9 cellular contexts compared by ENCODE assay signal in genomic region chr17:49496866-49497146, GRCh38. TPM values are rescaled to one million over a fixed set of nuclear protein-coding genes. Genes with fewer than 3 reads are reported as not detected.
DNase-seq lines count a peak whose midpoint lies in the region; ATAC-seq and TF ChIP-seq lines count a peak whose summit lies in the region.
"Had no signal": no experiment of that assay in that cellular context is flagged by ENCODE, and none has a peak within 500 bp of the region (broad histone marks: within the 10 kb centered on the region; RNA-seq: fewer than 3 reads in every experiment).

No MANE protein-coding gene starts in this region.

- H4K20me1 ChIP-seq in mammary epithelial cell (ENCODE audit: insufficient read depth, low read length), result no peaks in the 10 kb centered on the region

- peak overlapping the region; percentile 18 for H3K9ac ChIP-seq in mammary epithelial cell (ENCODE audit: insufficient read depth, low read length)
- no peak overlapping the region for H3K9ac ChIP-seq in mucosa of stomach (ENCODE audit: low read length)

- peak overlapping the region; percentile 22 for H3K4me3 Mint-ChIP-seq in activated naive CD4-positive, alpha-beta T cell treated with anti-CD3 and anti-CD28 coated beads, Interleukin-2, amount 10 ng/mL, durations not matched to agents 7 days and 5 days
- peak overlapping the region; percentile 85 for H3K4me3 Mint-ChIP-seq in type B pancreatic cell

- H2AFZ ChIP-seq in mammary epithelial cell (ENCODE audit: low read depth, low read length), result peak overlapping the region; percentile 84

- TF ChIP-seq CTCF in mammary epithelial cell (conservative IDR thresholded peaks at IDR 0.05 in 1 of 2, IDR thresholded peaks at IDR 0.05 in 1 of 2; ENCODE audit: extremely low read depth in 1 of 2, insufficient read depth in 1 of 2, low read depth in 1 of 2, low read length in 2 of 2), result no peak
- no peak for TF ChIP-seq CTCF in type B pancreatic cell (conservative IDR thresholded peaks at IDR 0.05)
- TF ChIP-seq CTCF in adrenal gland (IDR thresholded peaks at IDR 0.05), result no peak

- peaks cover 88% of the 10 kb centered on the region for H3K27me3 Mint-ChIP-seq in activated naive CD4-positive, alpha-beta T cell treated with anti-CD3 and anti-CD28 coated beads, Interleukin-2, amount 10 ng/mL, durations not matched to agents 7 days and 5 days
- peaks cover 72% of the 10 kb centered on the region for H3K27me3 Mint-ChIP-seq in type B pancreatic cell

- H3K9me3 ChIP-seq in mammary epithelial cell (replicated peaks; ENCODE audit: insufficient read depth, low read length) (no peaks in the 10 kb centered on the region), mucosa of stomach (ENCODE audit: control insufficient read depth, low read length) (no peaks in the 10 kb centered on the region), adrenal gland (replicated peaks in 1 of 3) (no peaks in the 10 kb centered on the region)

- DNase-seq in activated naive CD4-positive, alpha-beta T cell treated with anti-CD3 and anti-CD28 coated beads, Interleukin-2, amount 10 ng/mL, durations not matched to agents 7 days and 5 days, result no peak
- no peak for DNase-seq in activated naive CD4-positive, alpha-beta T cell (lab: John Stamatoyannopoulos, UW)
- no peak for DNase-seq in mammary epithelial cell
- DNase-seq in type B pancreatic cell (ENCODE audit: extremely low spot score, unreplicated experiment), result no peak
- no peak for DNase-seq in adrenal gland
- DNase-seq in activated CD4-positive, alpha-beta T cell treated with anti-CD3 and anti-CD28 coated beads for 1 hour, result no peak

- intact Hi-C loops in mammary epithelial cell (cut with micrococcal nuclease) (loop anchor here (1.0 to 2.0 kb wide), 4 partner anchors 11 to 182 kb away; no protein-coding TSS in a partner anchor), adrenal gland (cut with DNase I) (loop anchor here (2.0 to 10.0 kb wide), 3 partner anchors 52 to 60 kb away; no protein-coding TSS in a partner anchor)

- no peak for TF ChIP-seq POLR2A in adrenal gland (IDR thresholded peaks at IDR 0.05)

- under 1% methylated on average over 9 of the region's 13 CpGs for WGBS in mammary epithelial cell (ENCODE audit: low coverage, missing lambda C conversion rate)
- WGBS in adrenal gland, 4 donors, result 2 to 3% (median 3%) methylated on average over 7 to 13 of the region's 13 CpGs

- no peak overlapping the region for H3K27ac ChIP-seq in mammary epithelial cell (ENCODE audit: insufficient read depth, low read depth, low read length)
- peak overlapping the region in 1 of 5 donors; percentile 61 for H3K27ac ChIP-seq in adrenal gland

- CTCF ChIA-PET in activated naive CD4-positive, alpha-beta T cell treated with anti-CD3 and anti-CD28 coated beads, Interleukin-2, amount 10 ng/mL, durations not matched to agents 7 days and 5 days (lab: Charles Lee), result interaction anchor here (1.1 to 3.8 kb wide), 5 partner anchors 9 to 59 kb away, joined by 3 to 40 read pairs (median 4); no protein-coding TSS in a partner anchor
- CTCF ChIA-PET in mammary epithelial cell (lab: Charles Lee; ENCODE audit: low non-redundant PET), result interaction anchor here (0.7 kb wide), 1 partner anchor 12 kb away, joined by 4 read pairs; no protein-coding TSS in a partner anchor

- no peaks in the 10 kb centered on the region for H3K36me3 Mint-ChIP-seq in activated naive CD4-positive, alpha-beta T cell treated with anti-CD3 and anti-CD28 coated beads, Interleukin-2, amount 10 ng/mL, durations not matched to agents 7 days and 5 days
- no peaks in the 10 kb centered on the region for H3K36me3 Mint-ChIP-seq in type B pancreatic cell

- peaks cover 5% of the 10 kb centered on the region for H3K79me2 ChIP-seq in mammary epithelial cell (ENCODE audit: insufficient read depth, low read length)

- H3K4me1 Mint-ChIP-seq in activated naive CD4-positive, alpha-beta T cell treated with anti-CD3 and anti-CD28 coated beads, Interleukin-2, amount 10 ng/mL, durations not matched to agents 7 days and 5 days, result peaks cover 31% of the 10 kb centered on the region
- H3K4me1 Mint-ChIP-seq in type B pancreatic cell (ENCODE audit: unreplicated experiment), result peaks cover 17% of the 10 kb centered on the region

- peak overlapping the region; percentile 60 to 79 (median 63) for H3K4me3 ChIP-seq in mammary epithelial cell (replicated peaks in 1 of 3; ENCODE audit: insufficient read depth in 1 of 3, low read depth in 2 of 3, low read length in 3 of 3)
- peak overlapping the region; percentile 14 for H3K4me3 ChIP-seq in mucosa of stomach (ENCODE audit: low read length)
- peak overlapping the region in 1 of 4 donors; percentile 50 for H3K4me3 ChIP-seq in adrenal gland

- H3K27ac Mint-ChIP-seq in activated naive CD4-positive, alpha-beta T cell treated with anti-CD3 and anti-CD28 coated beads, Interleukin-2, amount 10 ng/mL, durations not matched to agents 7 days and 5 days, result no peak overlapping the region
- no peak overlapping the region for H3K27ac Mint-ChIP-seq in type B pancreatic cell

- H3K36me3 ChIP-seq in mammary epithelial cell (ENCODE audit: insufficient read depth, low read length) (no peaks in the 10 kb centered on the region), mucosa of stomach (ENCODE audit: control insufficient read depth, insufficient read depth, low read length) (no peaks in the 10 kb centered on the region), adrenal gland (replicated peaks in 1 of 2) (no peaks in the 10 kb centered on the region)

- in situ Hi-C loops in mammary epithelial cell (cut with MboI; ENCODE audit: low sequenced_read_pairs in 2 of 2), result loop anchor here (5.0 to 10.0 kb wide), 3 partner anchors 50 to 62 kb away; no protein-coding TSS in a partner anchor

- BruUV-seq in mammary epithelial cell (replicated peaks; lab: Mats Ljungman, UMichigan), result no TSS peak

- no peak for ATAC-seq in HG03521 (IDR thresholded peaks at IDR 0.05; ENCODE audit: unreplicated experiment)

- no peaks in the 10 kb centered on the region for H3K9me3 Mint-ChIP-seq in activated naive CD4-positive, alpha-beta T cell treated with anti-CD3 and anti-CD28 coated beads, Interleukin-2, amount 10 ng/mL, durations not matched to agents 7 days and 5 days
- no peaks in the 10 kb centered on the region for H3K9me3 Mint-ChIP-seq in type B pancreatic cell

- dilution Hi-C loops in mammary epithelial cell (cut with HindIII; ENCODE audit: low sequenced_read_pairs), result no loop called here

- peaks cover 28% of the 10 kb centered on the region for H3K4me1 ChIP-seq in mammary epithelial cell (ENCODE audit: insufficient read depth, low read length)
- peaks cover 26% of the 10 kb centered on the region for H3K4me1 ChIP-seq in mucosa of stomach (ENCODE audit: control insufficient read depth, insufficient read depth, low read length)
- peaks cover 13 to 25% of the 10 kb centered on the region in 2 donors for H3K4me1 ChIP-seq in adrenal gland (replicated peaks in 1 of 2)

- H3K27me3 ChIP-seq in mammary epithelial cell (ENCODE audit: insufficient read depth, low read length), result no peaks in the 10 kb centered on the region
- peaks cover 77% of the 10 kb centered on the region for H3K27me3 ChIP-seq in mucosa of stomach (ENCODE audit: control insufficient read depth, insufficient read depth, low read length)
- peaks cover 63% of the 10 kb centered on the region for H3K27me3 ChIP-seq in adrenal gland

- peak overlapping the region; percentile 97 for H3K4me2 ChIP-seq in mammary epithelial cell (ENCODE audit: insufficient read depth, low read depth, low read length)

RNA-seq across cellular contexts. Expression of gene NGFR, which starts 1.7 kb away (rescaled TPM):
- total RNA-seq in mammary epithelial cell (10 to 100 TPM; 16.3 to 25.5 TPM), type B pancreatic cell (ENCODE audit: low replicate concordance) (2.1 and 41.3 TPM in 2 replicates), adrenal gland (10 to 100 TPM; 15.8 to 77.8 (median 29.5) TPM)
- polyA plus RNA-seq in mammary epithelial cell (33.5 TPM), adrenal gland (10 to 100 TPM; 14.0 to 25.5 (median 21.8) TPM)
- polyA minus RNA-seq in mammary epithelial cell, result 17.4 TPM
- total RNA-seq: dermis microvascular lymphatic vessel endothelial cell had no signal
